Comparison of ENCODE assay signal across 8 cellular contexts in the genomic region with DNA sequence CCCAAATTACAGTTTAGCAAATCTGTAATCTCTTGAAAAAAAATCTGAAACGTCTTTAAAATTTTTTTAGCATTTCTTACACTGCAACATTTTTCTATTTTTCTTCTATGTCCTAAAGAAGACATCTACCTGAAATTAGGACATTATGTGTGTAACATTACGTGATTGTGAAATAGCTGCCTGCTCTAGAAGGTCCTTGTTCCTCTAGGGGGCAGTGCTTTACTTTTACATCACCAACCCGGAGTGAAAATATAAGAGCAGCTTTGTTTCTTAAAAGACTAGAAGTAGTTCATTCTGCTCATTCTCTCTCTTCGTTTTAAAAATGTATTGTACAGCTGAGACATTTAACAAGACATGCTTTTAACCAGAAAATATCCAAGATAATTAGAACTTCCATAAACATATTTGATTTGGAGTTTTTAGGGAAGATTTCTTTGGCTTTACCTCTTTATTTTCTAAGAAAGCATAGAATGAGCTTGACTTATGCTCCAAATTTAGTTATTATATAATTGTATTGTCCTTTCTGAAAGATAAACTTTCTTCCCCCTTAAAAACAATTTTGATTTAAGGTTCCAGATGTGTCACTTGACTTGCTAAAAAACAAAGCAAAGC. TPM values are rescaled to one million over a fixed set of nuclear protein-coding genes. Genes with fewer than 3 reads are reported as not detected.
DNase-seq lines count a peak whose midpoint lies in the region; ATAC-seq and TF ChIP-seq lines count a peak whose summit lies in the region.

No MANE protein-coding gene starts in this region.

- ATAC-seq in GM19463 (IDR thresholded peaks at IDR 0.05; ENCODE audit: unreplicated experiment) (peak; percentile 95), HG03457 (IDR thresholded peaks at IDR 0.05; ENCODE audit: unreplicated experiment) (peak; percentile 82), heart right ventricle (peak in 7 of 8 donors; percentile 78 to 94 (median 83))

- intact Hi-C loops in heart right ventricle (cut with DNase I), result loop anchor here in 6 of 10 donors (5.0 to 10.0 kb wide), 3 partner anchors 301 to 1594 kb away; no protein-coding TSS in a partner anchor

- H3K36me3 ChIP-seq in adipocyte (ENCODE audit: control insufficient read depth, insufficient read depth, low read length, severe bottlenecking), result no peaks in the 10 kb centered on the region
- no peaks in the 10 kb centered on the region for H3K36me3 ChIP-seq in heart right ventricle

- DNase-seq in EL (peak; percentile 76), NCI-H510A (lab: John Stamatoyannopoulos, UW) (peak; percentile 6), adipocyte (ENCODE audit: low read depth) (peak; percentile 95), heart right ventricle (peak in 1 of 2 donors; percentile 56), pulmonary artery endothelial cell (ENCODE audit: low read depth, low spot score) (peak; percentile 22)
- DNase-seq in effector CD8-positive, alpha-beta T cell (lab: John Stamatoyannopoulos, UW), result no peak

- H3K4me3 ChIP-seq in adipocyte (ENCODE audit: low read length), result no peak overlapping the region
- no peak overlapping the region for H3K4me3 ChIP-seq in heart right ventricle

- TF ChIP-seq CTCF in heart right ventricle (IDR thresholded peaks at IDR 0.05), result peak; percentile 53 to 89 (median 82)

- H3K4me1 ChIP-seq in adipocyte (ENCODE audit: control insufficient read depth, insufficient read depth, low read length) (peaks cover 8% of the 10 kb centered on the region), heart right ventricle (peaks cover 0 to 20% (median 3%) of the 10 kb centered on the region in 9 donors)

- peak overlapping the region; percentile 51 for H3K9ac ChIP-seq in adipocyte (ENCODE audit: low read length)

- H3K27ac ChIP-seq in heart right ventricle, result peak overlapping the region in 2 of 10 donors; percentile 12 to 31

- H3K9me3 ChIP-seq in adipocyte (ENCODE audit: control insufficient read depth, low read length), result no peaks in the 10 kb centered on the region
- H3K9me3 ChIP-seq in heart right ventricle, result peaks cover 0 to 22% (median 0%) of the 10 kb centered on the region in 11 donors

- H3K27me3 ChIP-seq in adipocyte (replicated peaks; ENCODE audit: control insufficient read depth, insufficient read depth, low read length) (no peaks in the 10 kb centered on the region), heart right ventricle (no peaks in the 10 kb centered on the region)

- 3 to 5% methylated on average over 4 of the region's 4 CpGs for WGBS in heart right ventricle, 2 donors

RNA-seq across cellular contexts. Expression of gene RIOK2, which starts 48.1 kb away (rescaled TPM):
- total RNA-seq in heart right ventricle (10 to 100 TPM; 16.4 to 23.9 (median 19.7) TPM), pulmonary artery endothelial cell (28.1 and 29.4 TPM in 2 replicates)
- 10 to 100 TPM in 1 of 2 donors, 1 to 10 TPM in 1; 7.9 to 24.5 TPM for polyA plus RNA-seq in heart right ventricle
